In genomic region chr18:3297025-3297984, GRCh38 we compare ENCODE assay signal across 8 cellular contexts. TPM values are rescaled to one million over a fixed set of nuclear protein-coding genes. Genes with fewer than 3 reads are reported as not detected.
A peak's percentile ranks its signal among the peaks of the same experiment; 100 is the strongest.
DNase-seq lines count a peak whose midpoint lies in the region; ATAC-seq and TF ChIP-seq lines count a peak whose summit lies in the region.

No MANE protein-coding gene starts in this region.

- no peaks in the 10 kb centered on the region for H3K36me3 ChIP-seq in CD4-positive, CD25-positive, alpha-beta regulatory T cell (ENCODE audit: control insufficient read depth, insufficient read depth, low read length)
- H3K36me3 ChIP-seq in PC-9 (ENCODE audit: low read depth), result peaks cover 11% of the 10 kb centered on the region; the same call in 1 of the 2 replicates

- peak; percentile 98 to 99 for ATAC-seq in CD4-positive, CD25-positive, alpha-beta regulatory T cell (ENCODE audit: low read depth in 2 of 2)
- peak; percentile 97 for ATAC-seq in GM19397 (IDR thresholded peaks at IDR 0.05; ENCODE audit: unreplicated experiment)
- ATAC-seq in HG03558 (IDR thresholded peaks at IDR 0.05; ENCODE audit: extremely low read depth, unreplicated experiment), result peak; percentile 98
- ATAC-seq in stimulated activated naive CD8-positive, alpha-beta T cell treated with anti-CD3 and anti-CD28 coated beads, Interleukin-15, Interleukin-2, amounts not matched to agents 100 U/mL and 50 U/mL, for 24 hours, result peak; percentile 100

- BruUV-seq in PC-9 (replicated peaks; lab: Mats Ljungman, UMichigan), result TSS peak; percentile 89

- H3K27ac Mint-ChIP-seq in CD4-positive, CD25-positive, alpha-beta regulatory T cell, result peak overlapping the region; percentile 55 to 76 (median 57)
- peak overlapping the region; percentile 75 for H3K27ac Mint-ChIP-seq in nephron progenitor cell

- peak; percentile 83 to 94 (median 90) for DNase-seq in CD4-positive, CD25-positive, alpha-beta regulatory T cell
- peak; percentile 94 to 95 for DNase-seq in PC-9
- peak; percentile 88 to 89 for DNase-seq in activated T-helper 1 cell treated with anti-CD3 and anti-CD28 coated beads, Interleukin-2, amount 50 U/mL, for 16 hours (ENCODE audit: low read depth in 1 of 2, low spot score in 1 of 2)
- DNase-seq in fibroblast of the aortic adventitia (ENCODE audit: low read depth), result peak; percentile 90
- DNase-seq in nephron progenitor cell, result peak; percentile 87
- peak; percentile 93 for DNase-seq in stimulated activated naive CD8-positive, alpha-beta T cell treated with anti-CD3 and anti-CD28 coated beads, Interleukin-15, Interleukin-2, amounts not matched to agents 100 U/mL and 50 U/mL, for 24 hours

- H3K4me3 Mint-ChIP-seq in CD4-positive, CD25-positive, alpha-beta regulatory T cell, result peak overlapping the region; percentile 93 to 94 (median 94)
- peak overlapping the region; percentile 95 for H3K4me3 Mint-ChIP-seq in nephron progenitor cell

- H3K4me1 ChIP-seq in CD4-positive, CD25-positive, alpha-beta regulatory T cell (ENCODE audit: control insufficient read depth, insufficient read depth, low read length, poor library complexity, severe bottlenecking), result peaks cover 10% of the 10 kb centered on the region
- 0 out of 2 replicates have a peak, but pooled peaks cover 8% of the 10 kb centered on the region for H3K4me1 ChIP-seq in PC-9 (replicated peaks; ENCODE audit: insufficient read depth)

- peaks cover 4 to 13% (median 6%) of the 10 kb centered on the region in 4 donors for H3K4me1 Mint-ChIP-seq in CD4-positive, CD25-positive, alpha-beta regulatory T cell
- peaks cover 4% of the 10 kb centered on the region for H3K4me1 Mint-ChIP-seq in nephron progenitor cell

- no peaks in the 10 kb centered on the region for H4K20me1 ChIP-seq in PC-9 (ENCODE audit: insufficient read depth)

- no peak overlapping the region for H3K27ac ChIP-seq in CD4-positive, CD25-positive, alpha-beta regulatory T cell (ENCODE audit: insufficient read depth, low read length, poor library complexity, severe bottlenecking)
- H3K27ac ChIP-seq in PC-9, result peak overlapping the region; percentile 68

- 0 out of 2 replicates have a peak, but pooled peaks cover 10% of the 10 kb centered on the region for H3F3A ChIP-seq in PC-9 (ENCODE audit: insufficient read depth, low read depth)

- intact Hi-C loops in PC-9 (cut with micrococcal nuclease; ENCODE audit: unreplicated experiment), result loop anchor here (1.0 to 5.0 kb wide), 3 partner anchors 35 to 151 kb away; no protein-coding TSS in a partner anchor

- H3K9me2 ChIP-seq in PC-9 (ENCODE audit: insufficient read depth), result no peaks in the 10 kb centered on the region

- H3K4me3 ChIP-seq in CD4-positive, CD25-positive, alpha-beta regulatory T cell (ENCODE audit: low read depth, low read length), result peak overlapping the region; percentile 63
- H3K4me3 ChIP-seq in PC-9 (peak overlapping the region; percentile 77), fibroblast of the aortic adventitia (ENCODE audit: low read depth, low read length) (peak overlapping the region; percentile 71)

- H3K36me3 Mint-ChIP-seq in CD4-positive, CD25-positive, alpha-beta regulatory T cell, result no peaks in the 10 kb centered on the region
- H3K36me3 Mint-ChIP-seq in nephron progenitor cell (ENCODE audit: low read depth), result peaks cover 37% of the 10 kb centered on the region

- peaks cover 17% of the 10 kb centered on the region for H3K79me2 ChIP-seq in PC-9 (ENCODE audit: low read depth)

- peaks cover 0 to 7% of the 10 kb centered on the region in 2 experiments for H3K9me3 ChIP-seq in CD4-positive, CD25-positive, alpha-beta regulatory T cell (ENCODE audit: control insufficient read depth in 2 of 2, low read length in 2 of 2)
- H3K9me3 ChIP-seq in PC-9 (ENCODE audit: insufficient read depth, low read depth), result peaks cover 8% of the 10 kb centered on the region

- H3K4me2 ChIP-seq in PC-9, result peak overlapping the region; percentile 98

- peaks cover 18% of the 10 kb centered on the region for H3K27me3 ChIP-seq in CD4-positive, CD25-positive, alpha-beta regulatory T cell (ENCODE audit: control insufficient read depth, insufficient read depth, low read length)
- no peaks in the 10 kb centered on the region for H3K27me3 ChIP-seq in PC-9 (ENCODE audit: insufficient read depth, low read depth)

- CTCF ChIA-PET in PC-9 (lab: Charles Lee), result interaction anchor here (0.6 to 2.1 kb wide), 7 partner anchors 14 to 548 kb away, joined by 3 to 7 read pairs (median 4); no protein-coding TSS in a partner anchor

- peaks cover 28% of the 10 kb centered on the region for H3K27me3 Mint-ChIP-seq in CD4-positive, CD25-positive, alpha-beta regulatory T cell
- peaks cover 7% of the 10 kb centered on the region for H3K27me3 Mint-ChIP-seq in nephron progenitor cell (ENCODE audit: low read depth, poor library complexity)

- peak overlapping the region; percentile 82 for H2AFZ ChIP-seq in PC-9

- POLR2A ChIA-PET in PC-9 (lab: Charles Lee; ENCODE audit: unreplicated experiment), result interaction anchor here (0.5 to 1.5 kb wide), 13 partner anchors 19 to 326 kb away, joined by 3 to 22 read pairs (median 8); no protein-coding TSS in a partner anchor

- TF ChIP-seq CTCF in PC-9 (conservative IDR thresholded peaks at IDR 0.05) (peak; percentile 72), fibroblast of the aortic adventitia (IDR thresholded peaks at IDR 0.05; ENCODE audit: insufficient read depth, low read length) (no peak), nephron progenitor cell (IDR thresholded peaks at IDR 0.05) (peak; percentile 82)

- peaks cover 0 to 7% (median 0%) of the 10 kb centered on the region in 7 donors for H3K9me3 Mint-ChIP-seq in CD4-positive, CD25-positive, alpha-beta regulatory T cell
- peaks cover 71% of the 10 kb centered on the region for H3K9me3 Mint-ChIP-seq in nephron progenitor cell

RNA-seq across cellular contexts. Expression of gene MYL12B, which starts 35.4 kb away (rescaled TPM):
- 168 TPM for total RNA-seq in CD4-positive, CD25-positive, alpha-beta regulatory T cell
- 1,000 to 10,000 TPM in 2 of 4 donors, 100 to 1,000 TPM in 2; 980 to 1,134 (median 1,024) TPM for polyA plus RNA-seq in CD4-positive, CD25-positive, alpha-beta regulatory T cell
- total RNA-seq in PC-9 (2021) (381 and 383 TPM in 2 replicates), fibroblast of the aortic adventitia (ENCODE audit: low replicate concordance) (77.4 and 415 TPM in 2 replicates)

RNA-seq across cellular contexts. Expression of gene MYL12A, which starts 49.7 kb away (rescaled TPM):
- total RNA-seq in CD4-positive, CD25-positive, alpha-beta regulatory T cell, result 382 TPM
- 1,000 to 10,000 TPM; 2,262 to 2,381 (median 2,361) TPM for polyA plus RNA-seq in CD4-positive, CD25-positive, alpha-beta regulatory T cell
- total RNA-seq in PC-9 (2021) (469 and 532 TPM in 2 replicates), fibroblast of the aortic adventitia (ENCODE audit: low replicate concordance) (251 and 733 TPM in 2 replicates)
